Comparison of ENCODE assay signal across 8 cellular contexts in genomic region chr7:816751-817671, GRCh38. TPM values are rescaled to one million over a fixed set of nuclear protein-coding genes. Genes with fewer than 3 reads are reported as not detected.
DNase-seq lines count a peak whose midpoint lies in the region; ATAC-seq and TF ChIP-seq lines count a peak whose summit lies in the region.

No MANE protein-coding gene starts in this region.

- H3K9me3 Mint-ChIP-seq in activated CD4-positive, alpha-beta memory T cell treated with anti-CD3 and anti-CD28 coated beads, Interleukin-2, amount 10 ng/mL, durations not matched to agents 7 days and 5 days: no peaks in the 10 kb centered on the region

- H3K27me3 ChIP-seq in DOHH2 (ENCODE audit: control insufficient read depth, low read length): peaks cover 28% of the 10 kb centered on the region
- no peaks in the 10 kb centered on the region for H3K27me3 ChIP-seq in neuron (ENCODE audit: insufficient read depth, low read length)

- H3K4me3 ChIP-seq in DOHH2 (ENCODE audit: low read length): peak overlapping the region; percentile 90
- H3K4me3 ChIP-seq in epithelial cell of esophagus (ENCODE audit: low read length): peak overlapping the region; percentile 71
- peak overlapping the region; percentile 92 for H3K4me3 ChIP-seq in neuron (ENCODE audit: low read length)

- POLR2A ChIA-PET in activated CD4-positive, alpha-beta memory T cell treated with anti-CD3 and anti-CD28 coated beads, Interleukin-2, amount 10 ng/mL, durations not matched to agents 7 days and 5 days (lab: Charles Lee): interaction anchor here (1.0 to 2.8 kb wide), 7 partner anchors 10 to 106 kb away, joined by 3 to 41 read pairs (median 8); partner anchors contain the start of genes GET4 and SUN1

- peaks cover 18% of the 10 kb centered on the region for H3K36me3 Mint-ChIP-seq in activated CD4-positive, alpha-beta memory T cell treated with anti-CD3 and anti-CD28 coated beads, Interleukin-2, amount 10 ng/mL, durations not matched to agents 7 days and 5 days (ENCODE audit: low read depth)

- CTCF ChIA-PET in activated CD4-positive, alpha-beta memory T cell treated with anti-CD3 and anti-CD28 coated beads, Interleukin-2, amount 10 ng/mL, durations not matched to agents 7 days and 5 days (lab: Charles Lee): interaction anchor here (0.8 to 3.3 kb wide), 10 partner anchors 11 to 198 kb away, joined by 3 to 16 read pairs (median 4); partner anchors contain the start of genes GET4 and SUN1

- H3K36me3 ChIP-seq in DOHH2 (ENCODE audit: control insufficient read depth, low read length) (peaks cover 19% of the 10 kb centered on the region), neuron (ENCODE audit: insufficient read depth, low read length) (no peaks in the 10 kb centered on the region)

- H2AFZ ChIP-seq in neuron (ENCODE audit: low read depth, low read length): peak overlapping the region; percentile 21

- H3K9me2 ChIP-seq in DOHH2 (replicated peaks; ENCODE audit: control insufficient read depth, low read length): no peaks in the 10 kb centered on the region

- H3K4me1 ChIP-seq in DOHH2 (ENCODE audit: control insufficient read depth, low read length): peaks cover 56% of the 10 kb centered on the region
- peaks cover 19% of the 10 kb centered on the region for H3K4me1 ChIP-seq in neuron (ENCODE audit: insufficient read depth, low read length)

- DNase-seq in M059J (ENCODE audit: low read depth): peak; percentile 62
- peak; percentile 42 for DNase-seq in activated CD4-positive, alpha-beta memory T cell treated with anti-CD3 and anti-CD28 coated beads, Interleukin-2, amount 10 ng/mL, durations not matched to agents 7 days and 5 days
- DNase-seq in epithelial cell of esophagus (ENCODE audit: low read depth): peak; percentile 40
- DNase-seq in HuH-7 (ENCODE audit: low spot score): no peak
- no peak for DNase-seq in SKM-1 treated with dmso at 0.1 percent for 144 hours (lab: John Stamatoyannopoulos, UW; ENCODE audit: unreplicated experiment)

- peak overlapping the region; percentile 92 for H3K4me3 Mint-ChIP-seq in activated CD4-positive, alpha-beta memory T cell treated with anti-CD3 and anti-CD28 coated beads, Interleukin-2, amount 10 ng/mL, durations not matched to agents 7 days and 5 days

- H3K9me3 ChIP-seq in DOHH2 (ENCODE audit: control insufficient read depth, insufficient read depth, low read length) (no peaks in the 10 kb centered on the region; the same call in 1 of the 2 replicates), neuron (ENCODE audit: low read length) (peaks cover 2% of the 10 kb centered on the region)

- ATAC-seq in GM21723 (IDR thresholded peaks at IDR 0.05; ENCODE audit: unreplicated experiment): peak; percentile 20

- peak overlapping the region; percentile 69 for H3K4me2 ChIP-seq in DOHH2 (ENCODE audit: low read length)

- H3K4me1 Mint-ChIP-seq in activated CD4-positive, alpha-beta memory T cell treated with anti-CD3 and anti-CD28 coated beads, Interleukin-2, amount 10 ng/mL, durations not matched to agents 7 days and 5 days: peaks cover 54% of the 10 kb centered on the region

- TF ChIP-seq CTCF in DOHH2 (IDR thresholded peaks at IDR 0.05; ENCODE audit: low read depth, low read length, poor library complexity, severe bottlenecking): no peak
- no peak for TF ChIP-seq CTCF in epithelial cell of esophagus (IDR thresholded peaks at IDR 0.05; ENCODE audit: insufficient read depth, low read depth, low read length, missing control alignments)

- no peaks in the 10 kb centered on the region; the same call in 1 of the 2 replicates for H3F3A ChIP-seq in DOHH2 (ENCODE audit: control insufficient read depth, insufficient read depth)

- H3K27me3 Mint-ChIP-seq in activated CD4-positive, alpha-beta memory T cell treated with anti-CD3 and anti-CD28 coated beads, Interleukin-2, amount 10 ng/mL, durations not matched to agents 7 days and 5 days: peaks cover 22% of the 10 kb centered on the region

- H3K79me2 ChIP-seq in DOHH2 (ENCODE audit: control insufficient read depth, low read length): peaks cover 53% of the 10 kb centered on the region

- H4K20me1 ChIP-seq in DOHH2 (ENCODE audit: control insufficient read depth, insufficient read depth, low read depth, low read length): peaks cover 22% of the 10 kb centered on the region

- 0 out of 2 replicates have a peak overlapping the region, but pooled peaks have one; percentile 7 for H3K27ac ChIP-seq in DOHH2 (ENCODE audit: low read depth, low read length)

- H3K27ac Mint-ChIP-seq in activated CD4-positive, alpha-beta memory T cell treated with anti-CD3 and anti-CD28 coated beads, Interleukin-2, amount 10 ng/mL, durations not matched to agents 7 days and 5 days: peak overlapping the region; percentile 75

RNA-seq across cellular contexts. Expression of gene SUN1, which starts 15.3 kb away (rescaled TPM):
- total RNA-seq in M059J (2014; rRNA removed; shearing (Covaris generic)): 66.8 and 169 TPM in 2 replicates
- total RNA-seq in activated CD4-positive, alpha-beta memory T cell treated with anti-CD3 and anti-CD28 coated beads, Interleukin-2, amount 10 ng/mL, durations not matched to agents 7 days and 5 days: 10 to 100 TPM; 65.7 to 72.8 TPM

RNA-seq across cellular contexts. Expression of gene GET4, which starts 59.3 kb away (rescaled TPM):
- 16.5 and 26.9 TPM in 2 replicates for total RNA-seq in M059J (2014; rRNA removed; shearing (Covaris generic))
- total RNA-seq in activated CD4-positive, alpha-beta memory T cell treated with anti-CD3 and anti-CD28 coated beads, Interleukin-2, amount 10 ng/mL, durations not matched to agents 7 days and 5 days: 10 to 100 TPM; 32.6 to 38.2 TPM

Comparison
In these comparisons a context has a peak if more than half of its experiments do, and no peak if none do; other contexts are left out.
1. DNase-seq: peak in M059J (single experiment), activated CD4-positive, alpha-beta memory T cell treated with anti-CD3 and anti-CD28 coated beads, Interleukin-2, amount 10 ng/mL, durations not matched to agents 7 days and 5 days (single experiment) and epithelial cell of esophagus (single experiment); none in HuH-7 (single experiment) and SKM-1 treated with dmso at 0.1 percent for 144 hours (single experiment).
2. Peak in every context shown above with its lines, with median percentiles within 50 percentile points of each other: H3K4me3 ChIP-seq.